Comparison of ENCODE assay signal across 1 cellular context in genomic region chr2:174510583-174511189, GRCh38.
TF ChIP-seq lines count a peak whose summit lies in the region.

No MANE protein-coding gene starts in this region.

TF ChIP-seq in GM23338, 12 proteins besides CTCF, POLR2A, EP300 and RAD21 (continued from another document):
- TF ChIP-seq REST (IDR thresholded peaks at IDR 0.05; ENCODE audit: unreplicated experiment) (no peak), NANOG (IDR thresholded peaks at IDR 0.05; ENCODE audit: borderline replicate concordance) (no peak), ZNF462 (CRISPR knock-in tag; IDR thresholded peaks at IDR 0.05) (no peak), JUNB (IDR thresholded peaks at IDR 0.05; ENCODE audit: unreplicated experiment) (no peak)
